In genomic region chr10:102613286-102613685, GRCh38 we compare ENCODE assay signal across 10 cellular contexts. TPM values are rescaled to one million over a fixed set of nuclear protein-coding genes. Genes with fewer than 3 reads are reported as not detected.
DNase-seq lines count a peak whose midpoint lies in the region; ATAC-seq and TF ChIP-seq lines count a peak whose summit lies in the region.
"Had no signal": no experiment of that assay in that cellular context is flagged by ENCODE, and none has a peak within 500 bp of the region (broad histone marks: within the 10 kb centered on the region; RNA-seq: fewer than 3 reads in every experiment).

No MANE protein-coding gene starts in this region.

- no peak for ATAC-seq in left lung
- no peak for ATAC-seq in HG02840 (IDR thresholded peaks at IDR 0.05; ENCODE audit: low FRiP score, unreplicated experiment)
- ATAC-seq in HG03159 (IDR thresholded peaks at IDR 0.05; ENCODE audit: unreplicated experiment), result no peak
- no peak for ATAC-seq in GM18498 (IDR thresholded peaks at IDR 0.05; ENCODE audit: unreplicated experiment)
- ATAC-seq: HCT116 had no signal

- no peak overlapping the region for H3K4me3 ChIP-seq in left lung
- H3K4me3 ChIP-seq: lung had no signal

- no peak for DNase-seq in activated T-helper 1 cell treated with anti-CD3 and anti-CD28 coated beads, Interleukin-12 subunit alpha, Interleukin-12 subunit beta, Interleukin-2, Interleukin-4 antibody, amounts not matched to agents 30 ng/mL and 10 ng/mL and 1 ng/mL, durations not matched to agents 14 hours and 24 hours and 36 hours (ENCODE audit: low spot score)
- peak in 1 of 2 donors; percentile 5 for DNase-seq in left lung
- DNase-seq: NCI-H1930 had no signal

- no peaks in the 10 kb centered on the region for H3K9me3 ChIP-seq in KOPT-K1 (ENCODE audit: insufficient read depth, low read length, poor library complexity, severe bottlenecking)
- no peaks in the 10 kb centered on the region for H3K9me3 ChIP-seq in left lung

- no peaks in the 10 kb centered on the region for H3K27me3 Mint-ChIP-seq in activated T-helper 1 cell treated with anti-CD3 and anti-CD28 coated beads, Interleukin-12 subunit alpha, Interleukin-12 subunit beta, Interleukin-2, Interleukin-4 antibody, amounts not matched to agents 30 ng/mL and 10 ng/mL and 1 ng/mL, durations not matched to agents 14 hours and 24 hours and 36 hours (ENCODE audit: insufficient read depth)
- H3K27me3 Mint-ChIP-seq in stimulated activated naive CD8-positive, alpha-beta T cell treated with anti-CD3 and anti-CD28 coated beads, Interleukin-15, Interleukin-2, amounts not matched to agents 100 ng/mL and 50 ng/mL, for 24 hours, result no peaks in the 10 kb centered on the region

- intact Hi-C loops in activated T-helper 1 cell treated with anti-CD3 and anti-CD28 coated beads, Interleukin-12 subunit alpha, Interleukin-12 subunit beta, Interleukin-2, Interleukin-4 antibody, amounts not matched to agents 30 ng/mL and 10 ng/mL and 1 ng/mL, durations not matched to agents 14 hours and 24 hours and 36 hours (cut with micrococcal nuclease), result no loop called here
- intact Hi-C loops in left lung (cut with DNase I), result no loop called here

- no peaks in the 10 kb centered on the region for H3K27me3 ChIP-seq in left lung

- H3K4me1 ChIP-seq in left lung, result peaks cover 18 to 49% of the 10 kb centered on the region in 2 donors

- H3K27ac Mint-ChIP-seq in activated T-helper 1 cell treated with anti-CD3 and anti-CD28 coated beads, Interleukin-12 subunit alpha, Interleukin-12 subunit beta, Interleukin-2, Interleukin-4 antibody, amounts not matched to agents 30 ng/mL and 10 ng/mL and 1 ng/mL, durations not matched to agents 14 hours and 24 hours and 36 hours, result peak overlapping the region; percentile 86
- peak overlapping the region; percentile 93 for H3K27ac Mint-ChIP-seq in stimulated activated naive CD8-positive, alpha-beta T cell treated with anti-CD3 and anti-CD28 coated beads, Interleukin-15, Interleukin-2, amounts not matched to agents 100 ng/mL and 50 ng/mL, for 24 hours

- H3K27ac ChIP-seq in KOPT-K1 (ENCODE audit: low read depth, low read length, poor library complexity, severe bottlenecking) (peak overlapping the region; percentile 56), left lung (peak overlapping the region; percentile 7 to 66)

- H3K9me3 Mint-ChIP-seq in activated T-helper 1 cell treated with anti-CD3 and anti-CD28 coated beads, Interleukin-12 subunit alpha, Interleukin-12 subunit beta, Interleukin-2, Interleukin-4 antibody, amounts not matched to agents 30 ng/mL and 10 ng/mL and 1 ng/mL, durations not matched to agents 14 hours and 24 hours and 36 hours, result no peaks in the 10 kb centered on the region
- H3K9me3 Mint-ChIP-seq in stimulated activated naive CD8-positive, alpha-beta T cell treated with anti-CD3 and anti-CD28 coated beads, Interleukin-15, Interleukin-2, amounts not matched to agents 100 ng/mL and 50 ng/mL, for 24 hours, result no peaks in the 10 kb centered on the region

- peaks cover 4% of the 10 kb centered on the region for H3K36me3 Mint-ChIP-seq in activated T-helper 1 cell treated with anti-CD3 and anti-CD28 coated beads, Interleukin-12 subunit alpha, Interleukin-12 subunit beta, Interleukin-2, Interleukin-4 antibody, amounts not matched to agents 30 ng/mL and 10 ng/mL and 1 ng/mL, durations not matched to agents 14 hours and 24 hours and 36 hours (ENCODE audit: low read depth)
- no peaks in the 10 kb centered on the region for H3K36me3 Mint-ChIP-seq in stimulated activated naive CD8-positive, alpha-beta T cell treated with anti-CD3 and anti-CD28 coated beads, Interleukin-15, Interleukin-2, amounts not matched to agents 100 ng/mL and 50 ng/mL, for 24 hours (ENCODE audit: low read depth)

- H3K4me3 Mint-ChIP-seq in activated T-helper 1 cell treated with anti-CD3 and anti-CD28 coated beads, Interleukin-12 subunit alpha, Interleukin-12 subunit beta, Interleukin-2, Interleukin-4 antibody, amounts not matched to agents 30 ng/mL and 10 ng/mL and 1 ng/mL, durations not matched to agents 14 hours and 24 hours and 36 hours, result no peak overlapping the region
- H3K4me3 Mint-ChIP-seq in stimulated activated naive CD8-positive, alpha-beta T cell treated with anti-CD3 and anti-CD28 coated beads, Interleukin-15, Interleukin-2, amounts not matched to agents 100 ng/mL and 50 ng/mL, for 24 hours, result peak overlapping the region; percentile 56

- peaks cover 12% of the 10 kb centered on the region for H3K4me1 Mint-ChIP-seq in activated T-helper 1 cell treated with anti-CD3 and anti-CD28 coated beads, Interleukin-12 subunit alpha, Interleukin-12 subunit beta, Interleukin-2, Interleukin-4 antibody, amounts not matched to agents 30 ng/mL and 10 ng/mL and 1 ng/mL, durations not matched to agents 14 hours and 24 hours and 36 hours (ENCODE audit: low read depth)
- peaks cover 46% of the 10 kb centered on the region for H3K4me1 Mint-ChIP-seq in stimulated activated naive CD8-positive, alpha-beta T cell treated with anti-CD3 and anti-CD28 coated beads, Interleukin-15, Interleukin-2, amounts not matched to agents 100 ng/mL and 50 ng/mL, for 24 hours (ENCODE audit: low read depth)

- peaks cover 28% of the 10 kb centered on the region for H3K36me3 ChIP-seq in KOPT-K1 (ENCODE audit: insufficient read depth, low read length)
- peaks cover 0 to 34% of the 10 kb centered on the region in 2 donors for H3K36me3 ChIP-seq in left lung

- no peak for TF ChIP-seq CTCF in left lung (IDR thresholded peaks at IDR 0.05)

RNA-seq across cellular contexts. Expression of gene TRIM8, which starts 31.0 kb away (rescaled TPM):
- 108 and 111 TPM in 2 replicates for total RNA-seq in activated T-helper 1 cell treated with anti-CD3 and anti-CD28 coated beads, Interleukin-12 subunit alpha, Interleukin-12 subunit beta, Interleukin-2, Interleukin-4 antibody, amounts not matched to agents 30 ng/mL and 10 ng/mL and 1 ng/mL, durations not matched to agents 14 hours and 24 hours and 36 hours
- 100 to 1,000 TPM; 123 to 180 TPM for total RNA-seq in left lung
